In genomic region chr10:100265821-100266485, GRCh38 we compare ENCODE assay signal across 11 cellular contexts. TPM values are rescaled to one million over a fixed set of nuclear protein-coding genes. Genes with fewer than 3 reads are reported as not detected.
DNase-seq lines count a peak whose midpoint lies in the region; ATAC-seq, FAIRE-seq and TF ChIP-seq lines count a peak whose summit lies in the region.
"Had no signal": no experiment of that assay in that cellular context is flagged by ENCODE, and none has a peak within 500 bp of the region (broad histone marks: within the 10 kb centered on the region; RNA-seq: fewer than 3 reads in every experiment).

No MANE protein-coding gene starts in this region.

- H3K9ac ChIP-seq in K562 (ENCODE audit: insufficient read depth in 1 of 2, low read depth in 2 of 2, low read length in 2 of 2) = peak overlapping the region in 1 of 2 experiments; percentile 98; a peak in 1 of 4 replicates

- no peak for TF ChIP-seq RAD21 in K562 (CRISPR knock-in tag; conservative IDR thresholded peaks at IDR 0.05 in 1 of 2, IDR thresholded peaks at IDR 0.05 in 1 of 2)

- peaks cover 12% of the 10 kb centered on the region; the same call in 1 of the 3 replicates for H3K36me3 ChIP-seq in K562 (ENCODE audit: control insufficient read depth, insufficient read depth, low read length)

- ATAC-seq in CD4-positive, alpha-beta T cell (ENCODE audit: poor library complexity) = no peak
- no peak for ATAC-seq in K562
- ATAC-seq in GM18498 (IDR thresholded peaks at IDR 0.05; ENCODE audit: unreplicated experiment) = no peak

- TF ChIP-seq EP300 in K562 (IDR thresholded peaks at IDR 0.05; ENCODE audit: low read length) = no peak

- POLR2A ChIA-PET in CD4-positive, alpha-beta T cell (lab: Charles Lee) = no interaction called here
- POLR2A ChIA-PET in K562 (lab: Yijun Ruan, JAX) = interaction anchor here (0.6 kb wide), 1 partner anchor 726 kb away, joined by 3 read pairs; no protein-coding TSS in a partner anchor

- WGBS in K562 (ENCODE audit: insufficient coverage, low coverage, missing lambda C conversion rate) = 93% methylated on average over 12 of the region's 15 CpGs

- no peaks in the 10 kb centered on the region for H3K9me1 ChIP-seq in K562 (ENCODE audit: control insufficient read depth, insufficient read depth, low read length)

- intact Hi-C loops in CD4-positive, alpha-beta T cell (cut with DNase I, micrococcal nuclease) = loop anchor here (2.0 kb wide), 2 partner anchors 21 to 35 kb away; partner anchors contain the start of gene BLOC1S2 (in 1 of the 2)
- intact Hi-C loops in K562 (cut with micrococcal nuclease) = no loop called here

- H3K9me3 Mint-ChIP-seq in CD4-positive, alpha-beta T cell = no peaks in the 10 kb centered on the region
- H3K9me3 Mint-ChIP-seq in IgD-negative memory B cell (no peaks in the 10 kb centered on the region), neural crest cell (no peaks in the 10 kb centered on the region)

- no peak for FAIRE-seq in K562 (lab: Jason Lieb, UNC)
- no peak for FAIRE-seq in urothelium cell line (lab: Jason Lieb, UNC)
- FAIRE-seq: endometrium had no signal

- H3K9me3 ChIP-seq in CD4-positive, alpha-beta T cell (ENCODE audit: control insufficient read depth, low read length) = no peaks in the 10 kb centered on the region
- no peaks in the 10 kb centered on the region for H3K9me3 ChIP-seq in K562 (replicated peaks; ENCODE audit: control insufficient read depth, insufficient read depth, low read depth, low read length)

- peaks cover 0 to 8% of the 10 kb centered on the region in 2 experiments; a peak in 2 of 5 replicates for H3K4me1 ChIP-seq in K562 (replicated peaks in 1 of 2; ENCODE audit: control insufficient read depth in 2 of 2, insufficient read depth in 2 of 2, low read length in 2 of 2)

- H3K4me1 Mint-ChIP-seq in CD4-positive, alpha-beta T cell (ENCODE audit: low read depth) = peaks cover 39% of the 10 kb centered on the region
- H3K4me1 Mint-ChIP-seq in IgD-negative memory B cell = peaks cover 23 to 30% (median 29%) of the 10 kb centered on the region in 3 donors
- peaks cover 9% of the 10 kb centered on the region for H3K4me1 Mint-ChIP-seq in neural crest cell

- CTCF ChIA-PET in CD4-positive, alpha-beta T cell (lab: Charles Lee) = interaction anchor here (0.9 kb wide), 1 partner anchor 26 kb away, joined by 4 read pairs; no protein-coding TSS in a partner anchor
- CTCF ChIA-PET in K562 (lab: Yijun Ruan, JAX; ENCODE audit: low intra/inter-chr PET ratio) = no interaction called here

- H3K27ac Mint-ChIP-seq in CD4-positive, alpha-beta T cell = peak overlapping the region; percentile 30
- H3K27ac Mint-ChIP-seq in IgD-negative memory B cell (peak overlapping the region in 2 of 3 donors; percentile 43 to 72), neural crest cell (ENCODE audit: unreplicated experiment) (no peak overlapping the region)

- H2AFZ ChIP-seq in K562 (ENCODE audit: low read depth, low read length) = no peak overlapping the region

- no TSS peak for BruUV-seq in K562 (replicated peaks; lab: Mats Ljungman, UMichigan)

- peak overlapping the region; percentile 100 for H3K4me3 Mint-ChIP-seq in CD4-positive, alpha-beta T cell
- H3K4me3 Mint-ChIP-seq in IgD-negative memory B cell (peak overlapping the region; percentile 76 to 100 (median 90)), neural crest cell (peak overlapping the region; percentile 78)

- H3K27ac ChIP-seq in CD4-positive, alpha-beta T cell (ENCODE audit: low read depth, low read length) = no peak overlapping the region
- no peak overlapping the region for H3K27ac ChIP-seq in K562 (ENCODE audit: extremely low read depth, low read depth, low read length)

- peaks cover 41% of the 10 kb centered on the region for H3K36me3 Mint-ChIP-seq in CD4-positive, alpha-beta T cell (ENCODE audit: low read depth)
- H3K36me3 Mint-ChIP-seq in IgD-negative memory B cell (peaks cover 3% of the 10 kb centered on the region), neural crest cell (ENCODE audit: low read depth) (peaks cover 2% of the 10 kb centered on the region)

- H4K20me1 ChIP-seq in K562 (replicated peaks; ENCODE audit: control insufficient read depth, insufficient read depth, low read length) = no peaks in the 10 kb centered on the region

- no peak for DNase-seq in CD4-positive, alpha-beta T cell
- DNase-seq in K562 (ENCODE audit: extremely low read depth in 1 of 4, low spot score in 3 of 4) (no peak), neural crest cell (ENCODE audit: low read depth, low spot score) (no peak), HuH-7 (ENCODE audit: low spot score) (no peak), NCI-H524 (lab: John Stamatoyannopoulos, UW) (no peak), urothelium cell line (ENCODE audit: low spot score) (no peak)
- DNase-seq: activated CD8-positive, alpha-beta memory T cell treated with anti-CD3 and anti-CD28 coated beads, Interleukin-2, amount 50 U/mL, for 4 hours; OCI-M1 had no signal

- H3K4me3 ChIP-seq in K562 = peak overlapping the region; percentile 89; the same call in 1 of the 2 replicates

- no peak for TF ChIP-seq CTCF in CD4-positive, alpha-beta T cell (IDR thresholded peaks at IDR 0.05)
- no peak for TF ChIP-seq CTCF in K562 (IDR thresholded peaks at IDR 0.05 in 2 of 3, conservative IDR thresholded peaks at IDR 0.05 in 1 of 3; ENCODE audit: insufficient read depth in 2 of 3, low read depth in 1 of 3, low read length in 3 of 3)
- no peak for TF ChIP-seq CTCF in neural crest cell (conservative IDR thresholded peaks at IDR 0.05)

- no peak for TF ChIP-seq POLR2A in K562 (conservative IDR thresholded peaks at IDR 0.05)

- H3K4me2 ChIP-seq in K562 (ENCODE audit: insufficient read depth, low read length) = peak overlapping the region; percentile 11; the same call in 1 of the 2 replicates

- in situ Hi-C loops in K562 (cut with MboI) = no loop called here

- no peaks in the 10 kb centered on the region for H3K27me3 Mint-ChIP-seq in CD4-positive, alpha-beta T cell
- H3K27me3 Mint-ChIP-seq in IgD-negative memory B cell = no peaks in the 10 kb centered on the region
- H3K27me3 Mint-ChIP-seq in neural crest cell (ENCODE audit: low read depth) = no peaks in the 10 kb centered on the region

- H3K79me2 ChIP-seq in K562 (ENCODE audit: control insufficient read depth, insufficient read depth, low read length) = peaks cover 22% of the 10 kb centered on the region

- no peaks in the 10 kb centered on the region for H3K27me3 ChIP-seq in CD4-positive, alpha-beta T cell (ENCODE audit: control insufficient read depth, insufficient read depth, low read length)
- H3K27me3 ChIP-seq in K562 (ENCODE audit: control insufficient read depth in 2 of 2, insufficient read depth in 2 of 2, low read length in 2 of 2) = no peaks in the 10 kb centered on the region

RNA-seq across cellular contexts. Expression of gene CWF19L1, which starts 1.5 kb away (rescaled TPM):
- 10 to 100 TPM; 60.1 to 66.7 TPM for total RNA-seq in CD4-positive, alpha-beta T cell
- polyA plus RNA-seq in IgD-negative memory B cell (26.7 TPM), K562 (2011; rRNA removed) (23.1 and 27.2 TPM in 2 replicates), K562 (2014; fragmentation: Illumina TruSeq; extraction: Trizol) (23.5 and 28.0 TPM in 2 replicates), K562 (2014; fragmentation: Nextera tagmentation; extraction: Ambion mirVana) (10 to 100 TPM; 41.9 to 49.9 TPM), K562 (2014; rRNA removed) (19.5 and 20.0 TPM in 2 replicates)
- 19.4 and 30.6 TPM in 2 replicates for total RNA-seq in K562 (2011; cell fraction: chromatin; rRNA removed; ENCODE audit: low replicate concordance)
- 11.8 and 12.9 TPM in 2 replicates for total RNA-seq in K562 (2011; cell fraction: nucleolus; rRNA removed)
- 17.5 and 24.7 TPM in 2 replicates for total RNA-seq in K562 (2011; cell fraction: nucleoplasm; rRNA removed)
- total RNA-seq in K562 (2014; rRNA removed) (24.8 and 25.3 TPM in 2 replicates), K562 (2014; rRNA removed; fragmentation: Illumina TruSeq; extraction: Trizol) (36.2 and 38.8 TPM in 2 replicates), K562 (2015; rRNA removed; fragmentation: Illumina TruSeq; extraction: Trizol) (32.3 and 32.6 TPM in 2 replicates), K562 (2021) (30.9 and 33.6 TPM in 2 replicates), neural crest cell (29.2 and 33.2 TPM in 2 replicates)
- polyA plus RNA-seq in K562 (2011; cell fraction: cytosol; rRNA removed) = 9.7 and 12.8 TPM in 2 replicates
- polyA plus RNA-seq in K562 (2011; cell fraction: nucleus; rRNA removed) = 15.1 and 15.6 TPM in 2 replicates
- 13.1 and 18.0 TPM in 2 replicates for polyA plus RNA-seq in K562 (2012)
- 39.9 and 41.0 TPM in 2 replicates for polyA minus RNA-seq in K562 (2011; rRNA and poly(A)+ RNA removed)
- polyA minus RNA-seq in K562 (2011; cell fraction: cytosol; rRNA and poly(A)+ RNA removed) = 12.8 and 21.3 TPM in 2 replicates
- polyA minus RNA-seq in K562 (2011; cell fraction: nucleus; rRNA and poly(A)+ RNA removed) = 5.0 and 9.4 TPM in 2 replicates

RNA-seq across cellular contexts. Expression of gene BLOC1S2, which starts 20.5 kb away (rescaled TPM):
- 10 to 100 TPM; 49.4 to 55.9 TPM for total RNA-seq in CD4-positive, alpha-beta T cell
- polyA plus RNA-seq in IgD-negative memory B cell (103 TPM), K562 (2011; rRNA removed) (21.8 and 34.8 TPM in 2 replicates), K562 (2014; fragmentation: Illumina TruSeq; extraction: Trizol) (30.2 and 31.6 TPM in 2 replicates), K562 (2014; fragmentation: Nextera tagmentation; extraction: Ambion mirVana) (10 to 100 TPM; 41.9 to 45.8 TPM), K562 (2014; rRNA removed) (40.0 and 41.7 TPM in 2 replicates)
- 7.4 and 21.4 TPM in 2 replicates for total RNA-seq in K562 (2011; cell fraction: chromatin; rRNA removed; ENCODE audit: low replicate concordance)
- 3.2 and 5.5 TPM in 2 replicates for total RNA-seq in K562 (2011; cell fraction: nucleolus; rRNA removed)
- 6.2 and 9.9 TPM in 2 replicates for total RNA-seq in K562 (2011; cell fraction: nucleoplasm; rRNA removed)
- total RNA-seq in K562 (2014; rRNA removed) (34.7 and 40.1 TPM in 2 replicates), K562 (2014; rRNA removed; fragmentation: Illumina TruSeq; extraction: Trizol) (38.0 and 43.0 TPM in 2 replicates), K562 (2015; rRNA removed; fragmentation: Illumina TruSeq; extraction: Trizol) (34.1 and 34.9 TPM in 2 replicates), K562 (2021) (28.7 and 29.5 TPM in 2 replicates), neural crest cell (32.9 and 37.5 TPM in 2 replicates)
- 6.8 and 9.0 TPM in 2 replicates for polyA plus RNA-seq in K562 (2011; cell fraction: cytosol; rRNA removed)
- polyA plus RNA-seq in K562 (2011; cell fraction: nucleus; rRNA removed) = 7.8 and 8.8 TPM in 2 replicates
- 29.9 and 37.0 TPM in 2 replicates for polyA plus RNA-seq in K562 (2012)
- 7.4 and 11.9 TPM in 2 replicates for polyA minus RNA-seq in K562 (2011; rRNA and poly(A)+ RNA removed)
- 4.4 and 7.7 TPM in 2 replicates for polyA minus RNA-seq in K562 (2011; cell fraction: cytosol; rRNA and poly(A)+ RNA removed)
- polyA minus RNA-seq in K562 (2011; cell fraction: nucleus; rRNA and poly(A)+ RNA removed) = 4.3 and 5.2 TPM in 2 replicates

RNA-seq across cellular contexts. Expression of gene CHUK, which starts 36.6 kb away (rescaled TPM):
- 10 to 100 TPM in 1 of 2 experiments, 1 to 10 TPM in 1; 9.7 to 13.6 TPM for total RNA-seq in CD4-positive, alpha-beta T cell
- polyA plus RNA-seq in IgD-negative memory B cell (7.6 TPM), K562 (2011; rRNA removed) (15.6 and 25.9 TPM in 2 replicates), K562 (2014; fragmentation: Illumina TruSeq; extraction: Trizol) (29.0 and 30.9 TPM in 2 replicates), K562 (2014; fragmentation: Nextera tagmentation; extraction: Ambion mirVana) (10 to 100 TPM in 1 of 2 experiments, 1 to 10 TPM in 1; 8.1 to 10.0 TPM), K562 (2014; rRNA removed) (17.3 and 18.2 TPM in 2 replicates)
- 15.6 and 46.0 TPM in 2 replicates for total RNA-seq in K562 (2011; cell fraction: chromatin; rRNA removed; ENCODE audit: low replicate concordance)
- total RNA-seq in K562 (2011; cell fraction: nucleolus; rRNA removed) = 5.0 and 7.9 TPM in 2 replicates
- 16.6 and 19.2 TPM in 2 replicates for total RNA-seq in K562 (2011; cell fraction: nucleoplasm; rRNA removed)
- total RNA-seq in K562 (2014; rRNA removed) (17.0 and 18.3 TPM in 2 replicates), K562 (2014; rRNA removed; fragmentation: Illumina TruSeq; extraction: Trizol) (33.1 and 36.5 TPM in 2 replicates), K562 (2015; rRNA removed; fragmentation: Illumina TruSeq; extraction: Trizol) (25.4 and 32.4 TPM in 2 replicates), K562 (2021) (20.2 and 20.9 TPM in 2 replicates), neural crest cell (21.4 and 24.4 TPM in 2 replicates)
- 4.2 and 6.6 TPM in 2 replicates for polyA plus RNA-seq in K562 (2011; cell fraction: cytosol; rRNA removed)
- 7.2 and 8.3 TPM in 2 replicates for polyA plus RNA-seq in K562 (2011; cell fraction: nucleus; rRNA removed)
- 12.1 and 13.4 TPM in 2 replicates for polyA plus RNA-seq in K562 (2012)
- 34.7 and 39.3 TPM in 2 replicates for polyA minus RNA-seq in K562 (2011; rRNA and poly(A)+ RNA removed)
- 7.9 and 11.6 TPM in 2 replicates for polyA minus RNA-seq in K562 (2011; cell fraction: cytosol; rRNA and poly(A)+ RNA removed)
- 7.5 and 12.6 TPM in 2 replicates for polyA minus RNA-seq in K562 (2011; cell fraction: nucleus; rRNA and poly(A)+ RNA removed)
